In genomic region chr22:22195265-22196017, GRCh38 we compare ENCODE assay signal across 8 cellular contexts. TPM values are rescaled to one million over a fixed set of nuclear protein-coding genes. Genes with fewer than 3 reads are reported as not detected.
DNase-seq lines count a peak whose midpoint lies in the region; ATAC-seq lines count a peak whose summit lies in the region.

No MANE protein-coding gene starts in this region.

- peaks cover 24% of the 10 kb centered on the region for H3K27me3 ChIP-seq in GM23248 (replicated peaks; ENCODE audit: insufficient read depth)
- peaks cover 5% of the 10 kb centered on the region; the same call in 1 of the 2 replicates for H3K27me3 ChIP-seq in MG63

- H3K79me2 ChIP-seq in GM23248 (ENCODE audit: insufficient read depth) = no peaks in the 10 kb centered on the region

- no peak overlapping the region for H3K27ac ChIP-seq in GM23248

- in situ Hi-C loops in GM23248 (cut with MboI) (no loop called here), SK-MEL-5 (cut with HindIII; ENCODE audit: low pct_unique_long_range_greater_than_20kb, low sequenced_read_pairs) (no loop called here)

- H3K9me3 ChIP-seq in GM23248 (ENCODE audit: low read depth) (no peaks in the 10 kb centered on the region), MG63 (no peaks in the 10 kb centered on the region; the same call in 1 of the 2 replicates)

- peak; percentile 75 for DNase-seq in ELR (ENCODE audit: low read depth)
- peak; percentile 59 for DNase-seq in GM23248
- DNase-seq in MG63 = peak; percentile 43
- peak; percentile 86 for DNase-seq in SK-MEL-5 (ENCODE audit: low read depth, low spot score)
- DNase-seq in activated naive CD4-positive, alpha-beta T cell treated with anti-CD3 and anti-CD28 coated beads, Interleukin-2, amount 50 U/mL, for 16 hours = peak; percentile 78
- peak; percentile 47 for DNase-seq in left ventricle myocardium superior
- peak; percentile 56 to 82 for DNase-seq in stimulated activated CD4-positive, alpha-beta T cell treated with anti-CD3 and anti-CD28 coated beads, Interleukin-12 subunit alpha, Interleukin-12 subunit beta, amount 100 ng/mL, for 24 hours (ENCODE audit: low read depth in 2 of 2)

- no peak overlapping the region for H3K9ac ChIP-seq in GM23248

- H3K36me3 ChIP-seq in GM23248 (ENCODE audit: low read depth) (no peaks in the 10 kb centered on the region), MG63 (no peaks in the 10 kb centered on the region)

- no peaks in the 10 kb centered on the region for H3F3A ChIP-seq in GM23248 (ENCODE audit: insufficient read depth)

- H4K20me1 ChIP-seq in GM23248 (ENCODE audit: insufficient read depth) = no peaks in the 10 kb centered on the region

- ATAC-seq in left ventricle myocardium superior (peak; percentile 63), HG03108 (IDR thresholded peaks at IDR 0.05; ENCODE audit: unreplicated experiment) (no peak)

- no peak overlapping the region for H3K4me2 ChIP-seq in GM23248 (ENCODE audit: unreplicated experiment)

- H3K4me3 ChIP-seq in GM23248 (no peak overlapping the region), MG63 (no peak overlapping the region)

- H3K4me1 ChIP-seq in GM23248 (ENCODE audit: insufficient read depth) = no peaks in the 10 kb centered on the region

- H3K9me2 ChIP-seq in GM23248 (ENCODE audit: insufficient read depth) = no peaks in the 10 kb centered on the region

- H2AFZ ChIP-seq in GM23248 = no peak overlapping the region

- WGBS in GM23248 (ENCODE audit: low coverage in 1 of 2, low lambda C conversion rate in 2 of 2, missing lambda C conversion rate in 2 of 2), 2 experiments = 48 to 57% methylated on average over 5 to 7 of the region's 7 CpGs

- intact Hi-C loops in left ventricle myocardium superior (cut with micrococcal nuclease) = no loop called here

RNA-seq across cellular contexts. Expression of gene VPREB1, which starts 49.1 kb away (rescaled TPM):
- not detected in 2 replicates for total RNA-seq in GM23248 (2014; rRNA removed; shearing (Covaris generic))
- polyA plus RNA-seq in GM23248 (2016; fragmentation: Nextera tagmentation; extraction: Ambion mirVana) = not detected in 2 replicates
- not detected in 2 replicates for total RNA-seq in MG63 (2014; rRNA removed; shearing (Covaris generic); ENCODE audit: low replicate concordance)
- not detected in 2 replicates for total RNA-seq in SK-MEL-5 (2014; rRNA removed; shearing (Covaris generic))
- polyA plus RNA-seq in SK-MEL-5 (2015; cell fraction: cytosol; rRNA removed) = not detected in 2 replicates
- polyA plus RNA-seq in SK-MEL-5 (2015; cell fraction: nucleus; rRNA removed) = not detected in 2 replicates
- total RNA-seq in left ventricle myocardium superior = not detected
